In genomic region chr18:68504441-68505221, GRCh38 we compare ENCODE assay signal across 16 cellular contexts.
DNase-seq lines count a peak whose midpoint lies in the region; ATAC-seq and TF ChIP-seq lines count a peak whose summit lies in the region.
"Had no signal": no experiment of that assay in that cellular context is flagged by ENCODE, and none has a peak within 500 bp of the region (broad histone marks: within the 10 kb centered on the region; RNA-seq: fewer than 3 reads in every experiment).

No MANE protein-coding gene starts in this region.

- no peaks in the 10 kb centered on the region for H3K27me3 ChIP-seq in SK-N-SH (ENCODE audit: insufficient read depth)
- H3K27me3 ChIP-seq in Loucy (ENCODE audit: insufficient read depth, low read length, poor library complexity, severe bottlenecking): no peaks in the 10 kb centered on the region

- WGBS in SK-N-SH (ENCODE audit: low lambda C conversion rate): 67% methylated on average over 2 of the region's 2 CpGs

- no peak for DNase-seq in SK-N-SH
- DNase-seq in glutamatergic neuron: no peak
- no peak for DNase-seq in stimulated activated naive B cell treated with anti-CD40 and anti-IgM and Interleukin-4, amounts not matched to agents 10 μg/mL and 1 μg/mL and 100 μg/mL, for 72 hours
- no peak for DNase-seq in NCI-H1105 (lab: John Stamatoyannopoulos, UW)
- DNase-seq in head of caudate nucleus: no peak
- DNase-seq: CD8-positive, alpha-beta T cell; COR-L47; DND-41; GDM1; HCEC 1CT; HFFc6 had no signal

- peaks cover 25% of the 10 kb centered on the region for H3K4me1 Mint-ChIP-seq in glutamatergic neuron (ENCODE audit: low read depth, unreplicated experiment)
- H3K4me1 Mint-ChIP-seq in stimulated activated naive B cell treated with anti-CD40 and anti-IgM and Interleukin-4, amounts not matched to agents 10 μg/mL and 1 μg/mL and 100 μg/mL, for 72 hours: no peaks in the 10 kb centered on the region
- H3K4me1 Mint-ChIP-seq: B cell, CD14-positive monocyte had no signal

- no peak for TF ChIP-seq EP300 in SK-N-SH (IDR thresholded peaks at IDR 0.05; ENCODE audit: borderline replicate concordance in 1 of 2, low read depth in 1 of 2, low read length in 1 of 2)

- H3K9me2 ChIP-seq in SK-N-SH (0 out of 2 replicates have a peak, but pooled peaks cover 3% of the 10 kb centered on the region), Loucy (replicated peaks; ENCODE audit: low read depth, low read length) (no peaks in the 10 kb centered on the region)

- H3F3A ChIP-seq in SK-N-SH (replicated peaks; ENCODE audit: insufficient read depth) (no peaks in the 10 kb centered on the region), Loucy (ENCODE audit: low read depth) (no peaks in the 10 kb centered on the region)

- H4K20me1 ChIP-seq in SK-N-SH (ENCODE audit: insufficient read depth) (no peaks in the 10 kb centered on the region), Loucy (ENCODE audit: insufficient read depth, low read length, poor library complexity, severe bottlenecking) (no peaks in the 10 kb centered on the region)

- H3K9me3 Mint-ChIP-seq in glutamatergic neuron (ENCODE audit: unreplicated experiment): no peaks in the 10 kb centered on the region
- no peaks in the 10 kb centered on the region for H3K9me3 Mint-ChIP-seq in stimulated activated naive B cell treated with anti-CD40 and anti-IgM and Interleukin-4, amounts not matched to agents 10 μg/mL and 1 μg/mL and 100 μg/mL, for 72 hours
- H3K9me3 Mint-ChIP-seq: CD8-positive, alpha-beta T cell; HFFc6 had no signal

- H2AFZ ChIP-seq in SK-N-SH (ENCODE audit: low read depth) (no peak overlapping the region), Loucy (ENCODE audit: low read length) (peak overlapping the region; percentile 67)

- POLR2A ChIA-PET in SK-N-SH (lab: Yijun Ruan, JAX): no interaction called here

- peak overlapping the region; percentile 57 for H3K27ac Mint-ChIP-seq in glutamatergic neuron (ENCODE audit: unreplicated experiment)
- no peak overlapping the region for H3K27ac Mint-ChIP-seq in stimulated activated naive B cell treated with anti-CD40 and anti-IgM and Interleukin-4, amounts not matched to agents 10 μg/mL and 1 μg/mL and 100 μg/mL, for 72 hours
- H3K27ac Mint-ChIP-seq: B cell; CD14-positive monocyte; CD8-positive, alpha-beta T cell; HFFc6 had no signal

- no peak overlapping the region for H3K4me3 ChIP-seq in SK-N-SH (ENCODE audit: low read depth in 2 of 2, low read length in 1 of 2)
- H3K4me3 ChIP-seq in Loucy (ENCODE audit: low read length, poor library complexity, severe bottlenecking): no peak overlapping the region

- ATAC-seq in SK-N-SH treated with all-trans-retinoic acid at 6 μM for 48 hours: no peak
- no peak for ATAC-seq in stimulated activated naive B cell treated with anti-CD40 and anti-IgM and Interleukin-4, amounts not matched to agents 10 μg/mL and 1 μg/mL and 100 μg/mL, for 72 hours (replicated peaks)
- ATAC-seq: CD8-positive, alpha-beta T cell had no signal

- no peaks in the 10 kb centered on the region for H3K36me3 Mint-ChIP-seq in glutamatergic neuron (ENCODE audit: unreplicated experiment)
- H3K36me3 Mint-ChIP-seq in stimulated activated naive B cell treated with anti-CD40 and anti-IgM and Interleukin-4, amounts not matched to agents 10 μg/mL and 1 μg/mL and 100 μg/mL, for 72 hours: no peaks in the 10 kb centered on the region
- H3K36me3 Mint-ChIP-seq: CD14-positive monocyte; CD8-positive, alpha-beta T cell had no signal

- H3K36me3 ChIP-seq in SK-N-SH (replicated peaks in 1 of 2; ENCODE audit: control insufficient read depth in 1 of 2, insufficient read depth in 2 of 2, low read length in 1 of 2): no peaks in the 10 kb centered on the region
- H3K36me3 ChIP-seq in Loucy (ENCODE audit: insufficient read depth, low read length): no peaks in the 10 kb centered on the region

- no peaks in the 10 kb centered on the region for H3K27me3 Mint-ChIP-seq in glutamatergic neuron (ENCODE audit: unreplicated experiment)
- no peaks in the 10 kb centered on the region for H3K27me3 Mint-ChIP-seq in stimulated activated naive B cell treated with anti-CD40 and anti-IgM and Interleukin-4, amounts not matched to agents 10 μg/mL and 1 μg/mL and 100 μg/mL, for 72 hours
- H3K27me3 Mint-ChIP-seq: B cell had no signal

- H3K4me2 ChIP-seq in SK-N-SH: no peak overlapping the region
- peak overlapping the region; percentile 14 for H3K4me2 ChIP-seq in Loucy (ENCODE audit: low read depth, low read length, poor library complexity, severe bottlenecking)

- peak overlapping the region; percentile 26 for H3K4me3 Mint-ChIP-seq in glutamatergic neuron (ENCODE audit: unreplicated experiment)
- H3K4me3 Mint-ChIP-seq in stimulated activated naive B cell treated with anti-CD40 and anti-IgM and Interleukin-4, amounts not matched to agents 10 μg/mL and 1 μg/mL and 100 μg/mL, for 72 hours: no peak overlapping the region
- H3K4me3 Mint-ChIP-seq: B cell; CD14-positive monocyte; CD8-positive, alpha-beta T cell; HFFc6 had no signal

- H3K9ac ChIP-seq in SK-N-SH (no peak overlapping the region), Loucy (ENCODE audit: low read depth, low read length, poor library complexity, severe bottlenecking) (no peak overlapping the region)

- intact Hi-C loops in head of caudate nucleus (cut with DNase I): no loop called here

- H3K27ac ChIP-seq in SK-N-SH (ENCODE audit: low read depth in 2 of 2, low read length in 1 of 2): no peak overlapping the region
- H3K27ac ChIP-seq: HL-60 had no signal

- CTCF ChIA-PET in SK-N-SH (lab: Yijun Ruan, JAX): no interaction called here

- TF ChIP-seq CTCF in SK-N-SH (IDR thresholded peaks at IDR 0.05) (no peak), Loucy (conservative IDR thresholded peaks at IDR 0.05; ENCODE audit: low read length) (no peak), glutamatergic neuron (IDR thresholded peaks at IDR 0.05; ENCODE audit: partially characterized antibody, unreplicated experiment) (no peak)

- TF ChIP-seq RAD21 in SK-N-SH (IDR thresholded peaks at IDR 0.05; ENCODE audit: low read length): no peak

- H3K9me3 ChIP-seq in SK-N-SH (no peaks in the 10 kb centered on the region), Loucy (ENCODE audit: insufficient read depth, low read depth, low read length) (no peaks in the 10 kb centered on the region)

- H3K79me2 ChIP-seq in SK-N-SH (ENCODE audit: insufficient read depth) (no peaks in the 10 kb centered on the region), Loucy (ENCODE audit: insufficient read depth, low read length) (no peaks in the 10 kb centered on the region)

- H3K4me1 ChIP-seq in SK-N-SH (ENCODE audit: control insufficient read depth in 1 of 2, insufficient read depth in 2 of 2, low read depth in 1 of 2, low read length in 1 of 2) (peaks cover 4 to 8% of the 10 kb centered on the region in 2 experiments; a peak in 3 of 4 replicates), Loucy (ENCODE audit: insufficient read depth, low read length, poor library complexity, severe bottlenecking) (peaks cover 7% of the 10 kb centered on the region)

TF ChIP-seq in SK-N-SH treated with all-trans-retinoic acid at 6 μM for 48 hours, 23 proteins besides CTCF, POLR2A, EP300 and RAD21:
- TF ChIP-seq ISL1 (CRISPR knock-in tag; IDR thresholded peaks at IDR 0.05) (0 out of 2 replicates have a peak, but pooled peaks have one; percentile 9), CSRNP3 (CRISPR knock-in tag; IDR thresholded peaks at IDR 0.05) (no peak)

TF ChIP-seq in SK-N-SH, 30 proteins besides CTCF, POLR2A, EP300 and RAD21 (continues in another document):
- no peak for TF ChIP-seq NFIC (IDR thresholded peaks at IDR 0.05; ENCODE audit: borderline replicate concordance)
- TF ChIP-seq EZH2phosphoT487 (IDR thresholded peaks at IDR 0.05; ENCODE audit: borderline replicate concordance, low read depth): no peak
- no peak for TF ChIP-seq MXI1 (IDR thresholded peaks at IDR 0.05; ENCODE audit: low read depth, low read length)
- no peak for TF ChIP-seq USF1 (IDR thresholded peaks at IDR 0.05; ENCODE audit: borderline replicate concordance, low read depth)
- TF ChIP-seq RFX5 (IDR thresholded peaks at IDR 0.05; ENCODE audit: low read length): no peak
- no peak for TF ChIP-seq REST (IDR thresholded peaks at IDR 0.05; ENCODE audit: low read depth, low read length)
